In the genomic region with DNA sequence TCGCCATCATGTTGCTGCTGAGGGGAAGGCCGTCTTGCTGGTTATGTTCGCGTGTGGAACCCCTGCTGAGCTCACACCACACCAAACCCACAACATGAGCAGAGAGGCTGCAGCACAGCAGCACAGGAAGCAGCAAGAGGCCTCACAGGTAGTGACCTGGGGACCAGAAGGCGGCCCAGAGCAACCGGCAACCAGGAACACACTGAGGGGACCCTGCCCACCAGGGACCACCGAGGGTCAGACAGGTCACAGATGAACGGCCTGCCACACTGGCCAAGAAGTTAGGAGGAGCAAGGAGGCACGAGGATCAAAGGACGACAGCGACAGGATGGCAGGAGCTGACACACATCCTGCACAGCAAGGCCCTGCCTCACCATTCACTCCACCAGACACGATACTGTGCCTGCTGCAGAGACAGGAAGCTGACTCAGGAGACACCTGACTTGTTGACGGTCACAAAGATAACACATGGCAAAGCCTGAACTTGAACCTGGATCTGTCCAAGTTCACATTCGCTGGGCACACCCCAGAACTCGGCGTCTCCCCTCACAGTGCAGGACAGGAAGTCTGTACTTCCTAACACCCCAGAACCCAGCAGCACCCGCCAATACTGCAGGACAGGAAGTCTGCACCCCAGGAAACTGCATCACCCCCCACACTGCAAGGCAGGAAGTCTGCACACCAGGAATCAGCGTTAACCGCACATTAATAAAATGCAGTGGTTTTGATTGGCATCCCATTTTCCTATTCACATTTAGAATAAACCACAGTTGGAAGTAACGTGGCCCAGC, we compare ENCODE assay signal across 9 cellular contexts.
A peak's percentile ranks its signal among the peaks of the same experiment; 100 is the strongest.
DNase-seq lines count a peak whose midpoint lies in the region; ATAC-seq and TF ChIP-seq lines count a peak whose summit lies in the region.
"Had no signal": no experiment of that assay in that cellular context is flagged by ENCODE, and none has a peak within 500 bp of the region (broad histone marks: within the 10 kb centered on the region; RNA-seq: fewer than 3 reads in every experiment).

No MANE protein-coding gene starts in this region.

- no peak overlapping the region for H3K27ac Mint-ChIP-seq in Caco-2 (ENCODE audit: unreplicated experiment)
- H3K27ac Mint-ChIP-seq in activated CD8-positive, alpha-beta T cell treated with anti-CD3 and anti-CD28 coated beads for 36 hours: peak overlapping the region; percentile 96
- no peak overlapping the region for H3K27ac Mint-ChIP-seq in neural progenitor cell

- BruUV-seq in Caco-2 (replicated peaks; lab: Mats Ljungman, UMichigan): TSS peak; percentile 11

- POLR2A ChIA-PET in Caco-2 (lab: Charles Lee): no interaction called here
- POLR2A ChIA-PET in activated CD8-positive, alpha-beta T cell treated with anti-CD3 and anti-CD28 coated beads for 36 hours (lab: Charles Lee): interaction anchor here (0.9 to 2.8 kb wide), 10 partner anchors 12 to 250 kb away, joined by 3 to 13 read pairs (median 4); a partner anchor contains a TSS

- H3K4me2 ChIP-seq in neural progenitor cell: no peak overlapping the region

- H3K36me3 ChIP-seq in Caco-2 (ENCODE audit: control insufficient read depth, insufficient read depth, low read length) (peaks cover 6% of the 10 kb centered on the region), gastrocnemius medialis (no peaks in the 10 kb centered on the region), neural progenitor cell (no peaks in the 10 kb centered on the region)

- TF ChIP-seq POLR2A in gastrocnemius medialis (IDR thresholded peaks at IDR 0.05): no peak

- H3K9me3 Mint-ChIP-seq in Caco-2 (ENCODE audit: unreplicated experiment) (no peaks in the 10 kb centered on the region), neural progenitor cell (no peaks in the 10 kb centered on the region)
- no peaks in the 10 kb centered on the region for H3K9me3 Mint-ChIP-seq in activated CD8-positive, alpha-beta T cell treated with anti-CD3 and anti-CD28 coated beads for 36 hours

- H3K36me3 Mint-ChIP-seq in Caco-2 (ENCODE audit: insufficient read depth, unreplicated experiment) (peaks cover 95% of the 10 kb centered on the region), neural progenitor cell (peaks cover 12% of the 10 kb centered on the region)
- peaks cover 49% of the 10 kb centered on the region for H3K36me3 Mint-ChIP-seq in activated CD8-positive, alpha-beta T cell treated with anti-CD3 and anti-CD28 coated beads for 36 hours (ENCODE audit: low read depth)

- H3K4me3 ChIP-seq in Caco-2 (ENCODE audit: low read depth, low read length) (no peak overlapping the region), epithelial cell of esophagus (ENCODE audit: low read length) (no peak overlapping the region), gastrocnemius medialis (no peak overlapping the region), neural progenitor cell (no peak overlapping the region)
- H3K4me3 ChIP-seq: pancreas had no signal

- H2AFZ ChIP-seq in neural progenitor cell (replicated peaks): no peak overlapping the region

- peaks cover 27% of the 10 kb centered on the region for H3K4me1 ChIP-seq in Caco-2
- peaks cover 64 to 82% of the 10 kb centered on the region in 2 donors for H3K4me1 ChIP-seq in gastrocnemius medialis
- peaks cover 8% of the 10 kb centered on the region for H3K4me1 ChIP-seq in neural progenitor cell

- peaks cover 99% of the 10 kb centered on the region for H4K20me1 ChIP-seq in neural progenitor cell (ENCODE audit: low read depth)

- CTCF ChIA-PET in Caco-2 (lab: Charles Lee): no interaction called here
- CTCF ChIA-PET in activated CD8-positive, alpha-beta T cell treated with anti-CD3 and anti-CD28 coated beads for 36 hours (lab: Charles Lee): interaction anchor here (0.8 to 2.1 kb wide), 12 partner anchors 9 to 193 kb away, joined by 3 to 8 read pairs (median 4); a partner anchor contains a TSS

- H3K4me3 Mint-ChIP-seq in Caco-2 (ENCODE audit: unreplicated experiment) (no peak overlapping the region), neural progenitor cell (no peak overlapping the region)
- H3K4me3 Mint-ChIP-seq in activated CD8-positive, alpha-beta T cell treated with anti-CD3 and anti-CD28 coated beads for 36 hours: peak overlapping the region; percentile 50

- peak; percentile 88 for ATAC-seq in activated CD8-positive, alpha-beta T cell treated with anti-CD3 and anti-CD28 coated beads for 36 hours
- ATAC-seq in gastrocnemius medialis: peak in 1 of 2 donors; percentile 28
- ATAC-seq in GM21390 (IDR thresholded peaks at IDR 0.05; ENCODE audit: unreplicated experiment): no peak
- ATAC-seq in GM21367 (IDR thresholded peaks at IDR 0.05; ENCODE audit: unreplicated experiment): no peak

- H3K27me3 ChIP-seq in Caco-2 (replicated peaks; ENCODE audit: control insufficient read depth, insufficient read depth, low read length): no peaks in the 10 kb centered on the region
- no peaks in the 10 kb centered on the region for H3K27me3 ChIP-seq in gastrocnemius medialis
- no peaks in the 10 kb centered on the region for H3K27me3 ChIP-seq in neural progenitor cell
- H3K27me3 ChIP-seq: pancreas had no signal

- no peaks in the 10 kb centered on the region for H3K9me3 ChIP-seq in Caco-2
- H3K9me3 ChIP-seq in gastrocnemius medialis: no peaks in the 10 kb centered on the region
- H3K9me3 ChIP-seq in neural progenitor cell (ENCODE audit: low read depth): no peaks in the 10 kb centered on the region
- H3K9me3 ChIP-seq: pancreas had no signal

- no peaks in the 10 kb centered on the region for H3F3A ChIP-seq in neural progenitor cell (ENCODE audit: low read depth)

- in situ Hi-C loops in gastrocnemius medialis (cut with MboI; ENCODE audit: low sequenced_read_pairs in 4 of 4): no loop called here

- intact Hi-C loops in Caco-2 (cut with micrococcal nuclease; ENCODE audit: unreplicated experiment) (no loop called here), gastrocnemius medialis (cut with DNase I; ENCODE audit: low total_unique reads) (no loop called here)
- intact Hi-C loops in activated CD8-positive, alpha-beta T cell treated with anti-CD3 and anti-CD28 coated beads for 36 hours (cut with micrococcal nuclease): no loop called here

- H3K9ac ChIP-seq in neural progenitor cell: no peak overlapping the region

- peaks cover 30% of the 10 kb centered on the region for H3K4me1 Mint-ChIP-seq in Caco-2 (ENCODE audit: low read depth, unreplicated experiment)
- H3K4me1 Mint-ChIP-seq in activated CD8-positive, alpha-beta T cell treated with anti-CD3 and anti-CD28 coated beads for 36 hours (ENCODE audit: low read depth): peaks cover 87% of the 10 kb centered on the region
- H3K4me1 Mint-ChIP-seq in neural progenitor cell: peaks cover 41% of the 10 kb centered on the region

- H3K27ac ChIP-seq in gastrocnemius medialis (peak overlapping the region; percentile 58 to 71 (median 63)), neural progenitor cell (no peak overlapping the region)

- peaks cover 100% of the 10 kb centered on the region for H3K79me2 ChIP-seq in neural progenitor cell (ENCODE audit: low read depth)

- TF ChIP-seq CTCF in Caco-2 (IDR thresholded peaks at IDR 0.05; ENCODE audit: insufficient read depth in 1 of 2, low read depth in 1 of 2, low read length in 1 of 2, severe bottlenecking in 1 of 2, unreplicated experiment in 1 of 2): no peak
- TF ChIP-seq CTCF in activated CD8-positive, alpha-beta T cell treated with anti-CD3 and anti-CD28 coated beads for 36 hours (IDR thresholded peaks at IDR 0.05): no peak
- no peak for TF ChIP-seq CTCF in epithelial cell of esophagus (IDR thresholded peaks at IDR 0.05; ENCODE audit: insufficient read depth, low read depth, low read length, missing control alignments)
- no peak for TF ChIP-seq CTCF in gastrocnemius medialis (IDR thresholded peaks at IDR 0.05 in 4 of 5, conservative IDR thresholded peaks at IDR 0.05 in 1 of 5)
- TF ChIP-seq CTCF in neural progenitor cell (IDR thresholded peaks at IDR 0.05): no peak

- H3K27me3 Mint-ChIP-seq in Caco-2 (ENCODE audit: insufficient read depth, unreplicated experiment) (no peaks in the 10 kb centered on the region), neural progenitor cell (ENCODE audit: insufficient read depth, low read depth) (peaks cover 9% of the 10 kb centered on the region)
- H3K27me3 Mint-ChIP-seq in activated CD8-positive, alpha-beta T cell treated with anti-CD3 and anti-CD28 coated beads for 36 hours: no peaks in the 10 kb centered on the region

- DNase-seq in Caco-2 (no peak), M059J (ENCODE audit: low read depth) (peak; percentile 97), epithelial cell of esophagus (ENCODE audit: low read depth) (peak; percentile 91), gastrocnemius medialis (no peak), neural progenitor cell (ENCODE audit: low spot score) (no peak)
- peak; percentile 87 for DNase-seq in activated CD8-positive, alpha-beta T cell treated with anti-CD3 and anti-CD28 coated beads for 36 hours

Comparison
In these comparisons a context has a peak if more than half of its experiments do, and no peak if none do; other contexts are left out.
1. DNase-seq: peak in M059J (single experiment), activated CD8-positive, alpha-beta T cell treated with anti-CD3 and anti-CD28 coated beads for 36 hours (single experiment) and epithelial cell of esophagus (single experiment); none in Caco-2 (0 of 2), gastrocnemius medialis (0 of 2) and neural progenitor cell (single experiment).